In the genomic region with DNA sequence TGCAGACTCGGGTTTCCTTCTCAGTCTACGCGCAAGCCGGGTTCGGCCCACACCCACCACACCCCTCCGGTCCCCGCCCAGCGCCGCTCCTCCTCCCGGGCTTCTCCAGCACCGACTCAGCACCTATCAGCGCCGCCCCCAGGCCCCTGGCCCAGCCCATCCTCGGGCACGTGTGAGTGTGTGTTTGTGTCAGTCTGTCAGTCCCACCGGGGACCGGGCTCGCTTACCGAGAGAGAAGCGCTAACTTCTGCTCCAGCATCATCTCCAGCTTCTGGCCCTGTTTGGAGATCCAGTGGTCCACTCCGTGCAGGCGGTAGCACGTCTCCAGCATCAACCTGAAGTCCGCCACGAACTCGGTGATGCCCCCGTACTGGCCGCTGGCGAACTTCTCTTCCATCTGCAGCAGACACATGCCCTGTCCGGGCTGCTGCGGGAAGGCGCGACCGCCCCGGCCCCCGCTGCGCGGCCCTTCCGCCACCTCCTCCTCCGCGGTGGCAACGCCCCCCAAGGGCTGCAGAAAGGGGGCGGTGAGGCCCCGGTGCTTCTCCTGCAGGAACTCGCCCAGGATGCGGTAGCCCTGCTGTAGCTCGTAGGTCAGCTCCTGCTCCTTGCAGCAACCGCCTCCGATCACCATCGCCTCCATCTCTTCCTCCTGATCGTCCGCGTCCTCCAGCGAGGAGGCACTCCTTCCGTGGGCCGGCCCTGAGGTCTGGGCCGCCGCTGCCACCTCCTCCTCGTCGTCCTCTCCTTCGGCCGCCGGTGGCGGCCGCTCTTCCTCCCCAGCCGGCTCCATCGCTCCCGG, we compare ENCODE assay signal across 8 cellular contexts. TPM values are rescaled to one million over a fixed set of nuclear protein-coding genes. Genes with fewer than 3 reads are reported as not detected.
DNase-seq lines count a peak whose midpoint lies in the region; ATAC-seq and TF ChIP-seq lines count a peak whose summit lies in the region.

No MANE protein-coding gene starts in this region.

- ATAC-seq in HG02571 (IDR thresholded peaks at IDR 0.05; ENCODE audit: unreplicated experiment), result peak; percentile 72

- no peak for TF ChIP-seq POLR2A in testis (IDR thresholded peaks at IDR 0.05)

- DNase-seq in GM03348 (ENCODE audit: low spot score), result peak; percentile 89
- DNase-seq in MV-4-11 (lab: John Stamatoyannopoulos, UW), result peak; percentile 82
- peak; percentile 50 for DNase-seq in SK-N-MC (ENCODE audit: low read depth, low spot score)
- peak; percentile 98 for DNase-seq in activated naive CD4-positive, alpha-beta T cell treated with anti-CD3 and anti-CD28 coated beads, Interleukin-2, amount 50 U/mL, for 16 hours
- peak; percentile 88 for DNase-seq in glomerular visceral epithelial cell (ENCODE audit: extremely low spot score)
- DNase-seq in osteoblast (ENCODE audit: insufficient read length, low spot score, missing footprints), result peak; percentile 92
- DNase-seq in testis, result peak; percentile 93

- WGBS in testis, 2 donors, result 0% methylated on average over 36 to 63 of the region's 68 CpGs

- TF ChIP-seq CTCF in osteoblast (IDR thresholded peaks at IDR 0.05; ENCODE audit: extremely low read depth, low read depth, low read length), result no peak
- no peak for TF ChIP-seq CTCF in testis (IDR thresholded peaks at IDR 0.05)

- H3K36me3 ChIP-seq in SK-N-MC (ENCODE audit: insufficient read depth, low read length) (no peaks in the 10 kb centered on the region; the same call in 1 of the 2 replicates), osteoblast (ENCODE audit: insufficient read depth, low read length) (peaks cover 14% of the 10 kb centered on the region), testis (ENCODE audit: low read depth, missing control alignments) (no peaks in the 10 kb centered on the region)

- peaks cover 31% of the 10 kb centered on the region for H4K20me1 ChIP-seq in osteoblast (ENCODE audit: insufficient read depth, low read length)

- H3K4me1 ChIP-seq in osteoblast (ENCODE audit: insufficient read depth, low read length), result peaks cover 20% of the 10 kb centered on the region
- H3K4me1 ChIP-seq in testis, result peaks cover 4% of the 10 kb centered on the region

- H3K79me2 ChIP-seq in osteoblast (ENCODE audit: insufficient read depth, low read length), result peaks cover 62% of the 10 kb centered on the region

- H3K9me3 ChIP-seq in SK-N-MC (ENCODE audit: low read depth, low read length), result no peaks in the 10 kb centered on the region
- H3K9me3 ChIP-seq in osteoblast (ENCODE audit: low read depth, low read length), result no peaks in the 10 kb centered on the region
- H3K9me3 ChIP-seq in testis, result no peaks in the 10 kb centered on the region

- H3K9ac ChIP-seq in SK-N-MC (ENCODE audit: insufficient read length), result peak overlapping the region; percentile 78

- peak overlapping the region; percentile 88 for H3K4me3 ChIP-seq in SK-N-MC
- peak overlapping the region; percentile 87 for H3K4me3 ChIP-seq in osteoblast (ENCODE audit: insufficient read depth, low read length)
- peak overlapping the region; percentile 94 to 98 for H3K4me3 ChIP-seq in testis

- H3K27ac ChIP-seq in SK-N-MC, result no peak overlapping the region
- H3K27ac ChIP-seq in osteoblast (ENCODE audit: low read depth, low read length), result peak overlapping the region; percentile 43
- peak overlapping the region; percentile 99 to 100 for H3K27ac ChIP-seq in testis

- intact Hi-C loops in testis (cut with DNase I; ENCODE audit: low total_unique reads), result no loop called here

- H2AFZ ChIP-seq in osteoblast (ENCODE audit: low read length), result peak overlapping the region; percentile 85

- no peaks in the 10 kb centered on the region for H3K27me3 ChIP-seq in osteoblast (ENCODE audit: insufficient read depth, low read length)
- no peaks in the 10 kb centered on the region for H3K27me3 ChIP-seq in testis

- peak overlapping the region; percentile 86 for H3K4me2 ChIP-seq in osteoblast (ENCODE audit: insufficient read depth, low read length)

RNA-seq across cellular contexts. Expression of a gene that starts 8.3 kb away (rescaled TPM):
- total RNA-seq in osteoblast, result 19.7 and 19.9 TPM in 2 replicates
- 10 to 100 TPM; 13.8 to 16.0 TPM for total RNA-seq in testis
- polyA plus RNA-seq in testis (ENCODE audit: insufficient read depth, low read depth, low replicate concordance), result 6.9 TPM
